9 cellular contexts compared by ENCODE assay signal in the genomic region with DNA sequence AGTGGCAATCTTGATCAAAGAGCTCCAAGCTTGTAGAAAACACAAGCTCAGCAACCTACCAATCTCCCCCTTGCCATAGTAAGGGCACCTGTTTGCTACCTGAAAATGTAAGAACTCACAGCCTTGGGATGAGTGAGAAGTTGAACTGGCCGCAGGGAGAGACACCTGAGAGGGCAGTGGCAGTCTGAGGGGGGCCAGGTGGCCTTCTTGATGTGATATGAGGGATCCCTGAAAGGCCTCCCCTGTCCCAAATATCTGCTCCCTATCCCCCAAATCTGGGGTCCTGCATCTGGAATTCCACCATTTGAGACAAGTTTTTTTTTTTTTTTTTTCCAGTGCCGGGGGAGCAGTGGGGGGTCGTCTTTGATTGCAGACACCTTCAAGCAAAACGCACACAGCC.
DNase-seq lines count a peak whose midpoint lies in the region; ATAC-seq, FAIRE-seq and TF ChIP-seq lines count a peak whose summit lies in the region.
"Had no signal": no experiment of that assay in that cellular context is flagged by ENCODE, and none has a peak within 500 bp of the region (broad histone marks: within the 10 kb centered on the region; RNA-seq: fewer than 3 reads in every experiment).

No MANE protein-coding gene starts in this region.

- FAIRE-seq in GM12891 (lab: Jason Lieb, UNC): no peak

- no peak for TF ChIP-seq POLR2A in stomach (IDR thresholded peaks at IDR 0.05)
- no peak for TF ChIP-seq POLR2A in GM12891 (IDR thresholded peaks at IDR 0.05; ENCODE audit: low read depth, low read length)

- H3K27me3 ChIP-seq in HUES6 (ENCODE audit: control insufficient read depth, insufficient read depth, low read length): peaks cover 47% of the 10 kb centered on the region
- H3K27me3 ChIP-seq in ascending aorta: no peaks in the 10 kb centered on the region
- no peaks in the 10 kb centered on the region for H3K27me3 ChIP-seq in kidney epithelial cell (ENCODE audit: control insufficient read depth, insufficient read depth, low read length)
- no peaks in the 10 kb centered on the region for H3K27me3 ChIP-seq in stomach

- no peak for TF ChIP-seq EP300 in stomach (IDR thresholded peaks at IDR 0.05)

- H3K4me3 ChIP-seq in HUES6 (ENCODE audit: low read depth, low read length): peak overlapping the region; percentile 67; the same call in 1 of the 2 replicates
- H3K4me3 ChIP-seq in ascending aorta: peak overlapping the region; percentile 67 to 93
- peak overlapping the region; percentile 60 for H3K4me3 ChIP-seq in kidney epithelial cell (ENCODE audit: low read depth, low read length)
- H3K4me3 ChIP-seq in stomach: peak overlapping the region; percentile 54 to 70 (median 64)

- H3K9me3 ChIP-seq in HUES6 (ENCODE audit: control insufficient read depth, insufficient read depth, low read depth, low read length) (no peaks in the 10 kb centered on the region), ascending aorta (no peaks in the 10 kb centered on the region), stomach (no peaks in the 10 kb centered on the region)

- intact Hi-C loops in ascending aorta (cut with DNase I): loop anchor here (1.0 to 5.0 kb wide), 7 partner anchors 7 to 377 kb away; partner anchors contain the start of genes CTIF and SMAD2
- intact Hi-C loops in stomach (cut with DNase I; ENCODE audit: low total_unique reads): no loop called here

- peak in 1 of 2 donors; percentile 54 for DNase-seq in ascending aorta (ENCODE audit: low spot score in 2 of 2)
- DNase-seq in kidney epithelial cell (ENCODE audit: low read depth): no peak
- no peak for DNase-seq in stomach
- no peak for DNase-seq in GM12891 (ENCODE audit: insufficient read length, low spot score)
- DNase-seq: central memory CD4-positive, alpha-beta T cell; NCI-H524 treated with DMSO at 0.1 percent for 48 hours had no signal

- TF ChIP-seq CTCF in ascending aorta (IDR thresholded peaks at IDR 0.05): no peak
- no peak for TF ChIP-seq CTCF in kidney epithelial cell (IDR thresholded peaks at IDR 0.05; ENCODE audit: insufficient read depth, low read length, poor library complexity, severe bottlenecking)
- no peak for TF ChIP-seq CTCF in stomach (IDR thresholded peaks at IDR 0.05)

- WGBS in stomach, 5 donors: 27 to 63% (median 48%) methylated on average over 4 of the region's 4 CpGs

- no peak overlapping the region for H3K9ac ChIP-seq in HUES6 (ENCODE audit: low read length)

- no peaks in the 10 kb centered on the region for H3K36me3 ChIP-seq in HUES6 (ENCODE audit: control insufficient read depth, insufficient read depth, low read length)
- no peaks in the 10 kb centered on the region for H3K36me3 ChIP-seq in ascending aorta
- H3K36me3 ChIP-seq in kidney epithelial cell (ENCODE audit: control insufficient read depth, insufficient read depth, low read length): no peaks in the 10 kb centered on the region
- H3K36me3 ChIP-seq in stomach: no peaks in the 10 kb centered on the region

- ATAC-seq in HG03457 (IDR thresholded peaks at IDR 0.05; ENCODE audit: unreplicated experiment): no peak
- no peak for ATAC-seq in GM18868 (IDR thresholded peaks at IDR 0.05; ENCODE audit: unreplicated experiment)

- H3K4me1 ChIP-seq in HUES6 (ENCODE audit: control insufficient read depth, insufficient read depth, low read length) (peaks cover 26% of the 10 kb centered on the region), ascending aorta (peaks cover 2 to 12% of the 10 kb centered on the region in 2 donors), stomach (peaks cover 44 to 84% (median 66%) of the 10 kb centered on the region in 4 donors)

- no peak overlapping the region for H3K27ac ChIP-seq in HUES6 (ENCODE audit: low read depth, low read length)
- H3K27ac ChIP-seq in ascending aorta: peak overlapping the region; percentile 86 to 94
- peak overlapping the region; percentile 89 to 94 (median 91) for H3K27ac ChIP-seq in stomach

TF ChIP-seq in GM12891, 5 proteins besides CTCF, POLR2A, EP300 and RAD21:
- TF ChIP-seq SPI1 (IDR thresholded peaks at IDR 0.05; ENCODE audit: low read depth, low read length): no peak
- TF ChIP-seq POLR2AphosphoS5 (IDR thresholded peaks at IDR 0.05; ENCODE audit: low read depth, low read length): no peak
- no peak for TF ChIP-seq POU2F2 (IDR thresholded peaks at IDR 0.05; ENCODE audit: low read depth, low read length)
- TF ChIP-seq TAF1 (IDR thresholded peaks at IDR 0.05; ENCODE audit: low read depth, low read length): no peak
